1 cellular context compared by ENCODE assay signal in the genomic region with DNA sequence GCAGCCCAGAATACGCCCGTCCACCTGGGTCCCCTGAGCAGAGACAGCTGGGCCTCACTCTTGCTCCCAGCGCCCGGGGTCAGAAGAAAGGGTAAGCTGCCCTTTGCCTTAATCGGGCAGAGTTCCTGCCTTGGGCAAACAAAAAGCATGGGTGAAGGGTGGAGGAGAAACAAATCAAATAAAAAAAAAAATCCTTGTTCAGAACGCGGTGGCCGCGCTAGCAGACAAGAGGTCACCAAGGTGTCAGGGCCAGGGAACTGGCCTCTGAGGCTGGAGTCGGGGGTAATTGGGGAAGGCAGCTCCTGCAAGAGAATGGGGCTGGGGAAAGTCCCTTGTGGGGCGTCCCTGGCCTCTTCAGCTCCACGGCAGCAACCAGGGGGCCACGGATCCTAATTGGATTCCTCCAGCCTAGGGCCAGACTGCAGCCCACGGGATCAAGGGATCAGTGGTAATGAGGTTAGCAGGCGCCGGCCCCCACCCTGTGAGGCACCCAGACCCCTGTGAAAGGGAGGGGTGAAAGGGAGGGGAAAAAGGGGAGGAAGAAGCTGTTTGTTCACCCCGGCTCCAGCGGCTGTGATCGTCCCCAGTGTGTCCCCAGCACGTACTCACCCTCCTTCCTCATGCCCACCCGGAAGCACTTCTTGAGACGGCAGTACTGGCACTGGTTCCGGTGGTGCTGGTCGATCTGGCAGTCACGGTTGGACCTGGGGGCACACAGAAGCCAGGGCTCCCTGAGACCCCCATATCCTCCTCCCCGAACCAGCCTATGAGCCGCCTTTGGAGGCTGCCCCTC.
TF ChIP-seq lines count a peak whose summit lies in the region.

No MANE protein-coding gene starts in this region.

TF ChIP-seq in H1, 55 proteins besides CTCF, POLR2A, EP300 and RAD21:
- no peak for TF ChIP-seq GABPA (IDR thresholded peaks at IDR 0.05; ENCODE audit: borderline replicate concordance, insufficient read depth, low read length)
- TF ChIP-seq TCF12 (IDR thresholded peaks at IDR 0.05; ENCODE audit: low read depth, low read length) = no peak
- no peak for TF ChIP-seq CREB1 (IDR thresholded peaks at IDR 0.05)
- no peak for TF ChIP-seq RNF2 (IDR thresholded peaks at IDR 0.05; ENCODE audit: borderline replicate concordance, low read depth, low read length, missing control alignments, poor library complexity, severe bottlenecking)
- TF ChIP-seq EGR1 (IDR thresholded peaks at IDR 0.05; ENCODE audit: borderline replicate concordance, low read depth, low read length) = no peak
- TF ChIP-seq SP2 (IDR thresholded peaks at IDR 0.05; ENCODE audit: low read length) = no peak
- no peak for TF ChIP-seq FOSL1 (IDR thresholded peaks at IDR 0.05; ENCODE audit: insufficient read depth, low read depth, low read length)
- TF ChIP-seq CHD1 (IDR thresholded peaks at IDR 0.05; ENCODE audit: low read depth, low read length) = no peak
- no peak for TF ChIP-seq BRCA1 (IDR thresholded peaks at IDR 0.05; ENCODE audit: low read depth, low read length)
- TF ChIP-seq TBP (IDR thresholded peaks at IDR 0.05; ENCODE audit: low read depth, low read length) = no peak
